ENCODE assay signal across 20 cellular contexts in the genomic region with DNA sequence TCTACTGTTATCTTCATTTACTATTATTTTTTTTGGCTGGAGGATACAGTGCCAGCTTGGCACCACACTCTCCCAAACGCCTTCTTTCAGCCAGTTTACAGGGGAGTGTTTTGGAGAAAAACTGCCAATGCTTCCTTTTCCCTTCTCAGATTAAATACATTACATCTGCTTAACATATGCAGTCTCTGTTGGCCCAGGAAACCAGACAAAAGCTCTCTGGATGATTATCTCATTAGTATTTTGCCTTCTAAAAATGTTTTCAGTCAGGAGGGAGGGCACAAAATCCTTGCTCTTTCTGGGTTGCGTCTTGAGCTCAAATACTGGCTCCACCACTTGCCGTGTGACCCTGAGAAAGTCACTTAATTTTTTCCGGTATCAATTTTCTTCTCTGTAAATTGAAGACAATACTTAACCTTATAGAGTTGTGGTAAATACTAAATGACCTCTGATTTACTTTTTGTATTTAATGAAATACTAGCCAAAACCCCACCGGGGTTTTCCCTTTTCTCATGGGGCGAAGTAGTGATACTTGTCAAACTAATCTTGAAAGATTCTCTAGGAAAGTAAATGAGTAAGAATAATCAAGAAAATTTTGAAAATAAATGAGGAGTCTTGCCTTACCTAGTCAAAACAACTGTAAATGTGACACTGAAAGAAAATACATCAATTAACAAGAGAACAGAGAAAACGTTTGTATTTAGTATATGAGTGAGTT.
A peak's percentile ranks its signal among the peaks of the same experiment; 100 is the strongest.
DNase-seq lines count a peak whose midpoint lies in the region; ATAC-seq and TF ChIP-seq lines count a peak whose summit lies in the region.
"Had no signal": no experiment of that assay in that cellular context is flagged by ENCODE, and none has a peak within 500 bp of the region (broad histone marks: within the 10 kb centered on the region; RNA-seq: fewer than 3 reads in every experiment).

No MANE protein-coding gene starts in this region.

- POLR2A ChIA-PET in activated CD8-positive, alpha-beta T cell treated with anti-CD3 and anti-CD28 coated beads for 36 hours (lab: Charles Lee): no interaction called here
- POLR2A ChIA-PET in activated CD8-positive, alpha-beta T cell treated with anti-CD3 and anti-CD28 coated beads, Interleukin-2, amount 10 ng/mL, durations not matched to agents 7 days and 5 days (lab: Charles Lee): no interaction called here
- POLR2A ChIA-PET in PC-9 (lab: Charles Lee; ENCODE audit: unreplicated experiment): no interaction called here

- H3K27ac ChIP-seq in caudate nucleus (ENCODE audit: low read depth, low read length): no peak overlapping the region
- H3K27ac ChIP-seq in PC-9: no peak overlapping the region
- H3K27ac ChIP-seq: thoracic aorta, WERI-Rb-1 had no signal

- H3K36me3 ChIP-seq in PC-9 (ENCODE audit: low read depth): no peaks in the 10 kb centered on the region
- H3K36me3 ChIP-seq: HAP-1, thoracic aorta, WERI-Rb-1 had no signal

- peak overlapping the region; percentile 28 for H3K27ac Mint-ChIP-seq in activated CD8-positive, alpha-beta T cell treated with anti-CD3 and anti-CD28 coated beads for 36 hours
- no peak overlapping the region for H3K27ac Mint-ChIP-seq in activated CD8-positive, alpha-beta T cell treated with anti-CD3 and anti-CD28 coated beads, Interleukin-2, amount 10 ng/mL, durations not matched to agents 7 days and 5 days
- H3K27ac Mint-ChIP-seq: endodermal cell; nephron; stimulated activated effector memory CD8-positive, alpha-beta T cell treated with anti-CD3 and anti-CD28 coated beads, Interleukin-12 subunit alpha, Interleukin-12 subunit beta, amount 100 ng/mL, for 72 hours had no signal

- H3K4me1 Mint-ChIP-seq in activated CD8-positive, alpha-beta T cell treated with anti-CD3 and anti-CD28 coated beads for 36 hours (ENCODE audit: low read depth): peaks cover 9% of the 10 kb centered on the region
- H3K4me1 Mint-ChIP-seq in activated CD8-positive, alpha-beta T cell treated with anti-CD3 and anti-CD28 coated beads, Interleukin-2, amount 10 ng/mL, durations not matched to agents 7 days and 5 days (ENCODE audit: low read depth): no peaks in the 10 kb centered on the region
- H3K4me1 Mint-ChIP-seq: endodermal cell; stimulated activated effector memory CD8-positive, alpha-beta T cell treated with anti-CD3 and anti-CD28 coated beads, Interleukin-12 subunit alpha, Interleukin-12 subunit beta, amount 100 ng/mL, for 72 hours had no signal

- no peak for DNase-seq in activated CD8-positive, alpha-beta T cell treated with anti-CD3 and anti-CD28 coated beads for 36 hours
- no peak for DNase-seq in activated CD8-positive, alpha-beta T cell treated with anti-CD3 and anti-CD28 coated beads, Interleukin-2, amount 10 ng/mL, durations not matched to agents 7 days and 5 days
- DNase-seq in HFF-Myc (ENCODE audit: extremely low read depth, low read depth) (peak; percentile 16), NCI-H446 treated with DMSO at 0.1 percent for 48 hours (lab: John Stamatoyannopoulos, UW) (peak; percentile 19), caudate nucleus (lab: John Stamatoyannopoulos, UW) (no peak), PC-9 (no peak)
- no peak for DNase-seq in stimulated activated naive CD8-positive, alpha-beta T cell treated with anti-CD3 and anti-CD28 coated beads, Interleukin-15, Interleukin-2, amounts not matched to agents 100 U/mL and 50 U/mL, for 24 hours
- DNase-seq: activated CD4-positive, alpha-beta T cell treated with anti-CD3 and anti-CD28 coated beads, Interleukin-2, amount 50 U/mL, for 48 hours; activated naive CD4-positive, alpha-beta T cell treated with anti-CD3 and anti-CD28 coated beads, Interleukin-2, amount 50 U/mL, for 16 hours; Caco-2; endodermal cell; MM.1S; T-helper 2 cell; WERI-Rb-1 had no signal

- intact Hi-C loops in activated CD8-positive, alpha-beta T cell treated with anti-CD3 and anti-CD28 coated beads for 36 hours (cut with micrococcal nuclease): no loop called here
- intact Hi-C loops in PC-9 (cut with micrococcal nuclease; ENCODE audit: unreplicated experiment): no loop called here

- H3F3A ChIP-seq in PC-9 (ENCODE audit: insufficient read depth, low read depth): no peaks in the 10 kb centered on the region

- H4K20me1 ChIP-seq in PC-9 (ENCODE audit: insufficient read depth): no peaks in the 10 kb centered on the region

- no TSS peak for BruUV-seq in PC-9 (replicated peaks; lab: Mats Ljungman, UMichigan)

- CTCF ChIA-PET in activated CD8-positive, alpha-beta T cell treated with anti-CD3 and anti-CD28 coated beads for 36 hours (lab: Charles Lee): no interaction called here
- CTCF ChIA-PET in activated CD8-positive, alpha-beta T cell treated with anti-CD3 and anti-CD28 coated beads, Interleukin-2, amount 10 ng/mL, durations not matched to agents 7 days and 5 days (lab: Charles Lee): no interaction called here
- CTCF ChIA-PET in PC-9 (lab: Charles Lee): no interaction called here

- no peak for TF ChIP-seq CTCF in activated CD8-positive, alpha-beta T cell treated with anti-CD3 and anti-CD28 coated beads for 36 hours (IDR thresholded peaks at IDR 0.05)
- TF ChIP-seq CTCF in HFF-Myc (IDR thresholded peaks at IDR 0.05; ENCODE audit: low read depth, low read length, missing control alignments) (no peak), PC-9 (conservative IDR thresholded peaks at IDR 0.05) (no peak)

- H3K27me3 Mint-ChIP-seq in activated CD8-positive, alpha-beta T cell treated with anti-CD3 and anti-CD28 coated beads for 36 hours: no peaks in the 10 kb centered on the region
- no peaks in the 10 kb centered on the region for H3K27me3 Mint-ChIP-seq in activated CD8-positive, alpha-beta T cell treated with anti-CD3 and anti-CD28 coated beads, Interleukin-2, amount 10 ng/mL, durations not matched to agents 7 days and 5 days (ENCODE audit: low read depth)

- H3K9me3 ChIP-seq in PC-9 (ENCODE audit: insufficient read depth, low read depth): no peaks in the 10 kb centered on the region
- H3K9me3 ChIP-seq: Caco-2, HAP-1, thoracic aorta had no signal

- H3K27me3 ChIP-seq in PC-9 (ENCODE audit: insufficient read depth, low read depth): no peaks in the 10 kb centered on the region

- H3K4me1 ChIP-seq in PC-9 (replicated peaks; ENCODE audit: insufficient read depth): no peaks in the 10 kb centered on the region
- H3K4me1 ChIP-seq: Caco-2, HAP-1 had no signal

- no peaks in the 10 kb centered on the region for H3K79me2 ChIP-seq in PC-9 (ENCODE audit: low read depth)

- no peak overlapping the region for H3K4me2 ChIP-seq in PC-9

- no peaks in the 10 kb centered on the region for H3K36me3 Mint-ChIP-seq in activated CD8-positive, alpha-beta T cell treated with anti-CD3 and anti-CD28 coated beads for 36 hours (ENCODE audit: low read depth)
- H3K36me3 Mint-ChIP-seq in activated CD8-positive, alpha-beta T cell treated with anti-CD3 and anti-CD28 coated beads, Interleukin-2, amount 10 ng/mL, durations not matched to agents 7 days and 5 days (ENCODE audit: low read depth): no peaks in the 10 kb centered on the region
- H3K36me3 Mint-ChIP-seq: stimulated activated effector memory CD8-positive, alpha-beta T cell treated with anti-CD3 and anti-CD28 coated beads, Interleukin-12 subunit alpha, Interleukin-12 subunit beta, amount 100 ng/mL, for 72 hours had no signal

- H3K9me2 ChIP-seq in PC-9 (ENCODE audit: insufficient read depth): no peaks in the 10 kb centered on the region

- ATAC-seq in activated CD8-positive, alpha-beta T cell treated with anti-CD3 and anti-CD28 coated beads for 36 hours: peak; percentile 27
- no peak for ATAC-seq in activated CD8-positive, alpha-beta T cell treated with anti-CD3 and anti-CD28 coated beads, Interleukin-2, amount 10 ng/mL, durations not matched to agents 7 days and 5 days
- peak; percentile 73 for ATAC-seq in stimulated activated naive CD8-positive, alpha-beta T cell treated with anti-CD3 and anti-CD28 coated beads, Interleukin-15, Interleukin-2, amounts not matched to agents 100 U/mL and 50 U/mL, for 24 hours
- ATAC-seq in HG03457 (IDR thresholded peaks at IDR 0.05; ENCODE audit: unreplicated experiment): no peak
- ATAC-seq: left lobe of liver; stimulated activated effector memory CD8-positive, alpha-beta T cell treated with anti-CD3 and anti-CD28 coated beads, Interleukin-12 subunit alpha, Interleukin-12 subunit beta, amount 100 ng/mL, for 72 hours had no signal

- H2AFZ ChIP-seq in PC-9: no peak overlapping the region

- no peaks in the 10 kb centered on the region for H3K9me3 Mint-ChIP-seq in activated CD8-positive, alpha-beta T cell treated with anti-CD3 and anti-CD28 coated beads for 36 hours
- H3K9me3 Mint-ChIP-seq in activated CD8-positive, alpha-beta T cell treated with anti-CD3 and anti-CD28 coated beads, Interleukin-2, amount 10 ng/mL, durations not matched to agents 7 days and 5 days (ENCODE audit: insufficient read depth): no peaks in the 10 kb centered on the region
- H3K9me3 Mint-ChIP-seq: endodermal cell; nephron; stimulated activated effector memory CD8-positive, alpha-beta T cell treated with anti-CD3 and anti-CD28 coated beads, Interleukin-12 subunit alpha, Interleukin-12 subunit beta, amount 100 ng/mL, for 72 hours had no signal

- H3K4me3 ChIP-seq in HFF-Myc (replicated peaks; ENCODE audit: low read depth, low read length): no peak overlapping the region
- no peak overlapping the region for H3K4me3 ChIP-seq in PC-9
- H3K4me3 ChIP-seq: HAP-1, thoracic aorta had no signal

- no peak overlapping the region for H3K4me3 Mint-ChIP-seq in activated CD8-positive, alpha-beta T cell treated with anti-CD3 and anti-CD28 coated beads for 36 hours
- no peak overlapping the region for H3K4me3 Mint-ChIP-seq in activated CD8-positive, alpha-beta T cell treated with anti-CD3 and anti-CD28 coated beads, Interleukin-2, amount 10 ng/mL, durations not matched to agents 7 days and 5 days
- H3K4me3 Mint-ChIP-seq: endodermal cell; nephron; stimulated activated effector memory CD8-positive, alpha-beta T cell treated with anti-CD3 and anti-CD28 coated beads, Interleukin-12 subunit alpha, Interleukin-12 subunit beta, amount 100 ng/mL, for 72 hours had no signal

Comparison
In these comparisons a context has a peak if more than half of its experiments do, and no peak if none do; other contexts are left out.
1. ATAC-seq: peak in activated CD8-positive, alpha-beta T cell treated with anti-CD3 and anti-CD28 coated beads for 36 hours (single experiment) and stimulated activated naive CD8-positive, alpha-beta T cell treated with anti-CD3 and anti-CD28 coated beads, Interleukin-15, Interleukin-2, amounts not matched to agents 100 U/mL and 50 U/mL, for 24 hours (single experiment); none in activated CD8-positive, alpha-beta T cell treated with anti-CD3 and anti-CD28 coated beads, Interleukin-2, amount 10 ng/mL, durations not matched to agents 7 days and 5 days (single experiment) and HG03457 (single experiment).
2. DNase-seq: peak in HFF-Myc (single experiment) and NCI-H446 treated with DMSO at 0.1 percent for 48 hours (single experiment); none in activated CD8-positive, alpha-beta T cell treated with anti-CD3 and anti-CD28 coated beads for 36 hours (single experiment), activated CD8-positive, alpha-beta T cell treated with anti-CD3 and anti-CD28 coated beads, Interleukin-2, amount 10 ng/mL, durations not matched to agents 7 days and 5 days (single experiment), stimulated activated naive CD8-positive, alpha-beta T cell treated with anti-CD3 and anti-CD28 coated beads, Interleukin-15, Interleukin-2, amounts not matched to agents 100 U/mL and 50 U/mL, for 24 hours (single experiment), caudate nucleus (0 of 61) and PC-9 (0 of 2).